15 cellular contexts compared by ENCODE assay signal in genomic region chr4:157514711-157515110, GRCh38.
DNase-seq lines count a peak whose midpoint lies in the region; ATAC-seq, FAIRE-seq and TF ChIP-seq lines count a peak whose summit lies in the region.
"Had no signal": no experiment of that assay in that cellular context is flagged by ENCODE, and none has a peak within 500 bp of the region (broad histone marks: within the 10 kb centered on the region; RNA-seq: fewer than 3 reads in every experiment).

No MANE protein-coding gene starts in this region.

- no peaks in the 10 kb centered on the region for H4K20me1 ChIP-seq in GM23338 (replicated peaks; ENCODE audit: insufficient read depth)

- H3K9me3 ChIP-seq in MG63 = no peaks in the 10 kb centered on the region

- H2AFZ ChIP-seq in GM23338 = peak overlapping the region; percentile 12
- H2AFZ ChIP-seq: GM23248 had no signal

- H3K4me3 ChIP-seq in GM23338 = no peak overlapping the region
- no peak overlapping the region for H3K4me3 ChIP-seq in MG63
- no peak overlapping the region for H3K4me3 ChIP-seq in brain microvascular endothelial cell (ENCODE audit: low read depth, low read length)
- H3K4me3 ChIP-seq: GM23248 had no signal

- H3K4me1 Mint-ChIP-seq in GM23338 (no peaks in the 10 kb centered on the region), neural crest cell (peaks cover 6% of the 10 kb centered on the region)
- H3K4me1 Mint-ChIP-seq in activated T-helper 2 cell treated with anti-CD3 and anti-CD28 coated beads, Interferon-gamma antibody, Interleukin-2, Interleukin-4, amounts not matched to agents 10 μg/mL and 5 μg/mL and 100 μg/mL, durations not matched to agents 14 hours and 24 hours and 36 hours (ENCODE audit: low read depth) = no peaks in the 10 kb centered on the region
- H3K4me1 Mint-ChIP-seq: activated CD4-positive, alpha-beta T cell treated with anti-CD3 and anti-CD28 coated beads, Interleukin-2, amount 10 ng/mL, durations not matched to agents 24 days and 14 days; IgD-negative memory B cell; stimulated activated naive CD8-positive, alpha-beta T cell treated with anti-CD3 and anti-CD28 coated beads, Interleukin-15, amount 100 ng/mL, for 72 hours had no signal

- in situ Hi-C loops in brain microvascular endothelial cell (cut with HindIII; ENCODE audit: low pct_ligation_motif_present, low sequenced_read_pairs) = no loop called here

- no peaks in the 10 kb centered on the region for H3K4me1 ChIP-seq in GM23338 (ENCODE audit: insufficient read depth)

- peak; percentile 94 for ATAC-seq in GM23338
- ATAC-seq in HG03457 (IDR thresholded peaks at IDR 0.05; ENCODE audit: unreplicated experiment) = no peak
- ATAC-seq: stimulated activated naive CD8-positive, alpha-beta T cell treated with anti-CD3 and anti-CD28 coated beads, Interleukin-15, amount 100 ng/mL, for 72 hours had no signal

- intact Hi-C loops in activated T-helper 2 cell treated with anti-CD3 and anti-CD28 coated beads, Interferon-gamma antibody, Interleukin-2, Interleukin-4, amounts not matched to agents 10 μg/mL and 5 μg/mL and 100 μg/mL, durations not matched to agents 14 hours and 24 hours and 36 hours (cut with micrococcal nuclease) = no loop called here

- H3K27me3 ChIP-seq in GM23338 (ENCODE audit: insufficient read depth) (no peaks in the 10 kb centered on the region), MG63 (peaks cover 2% of the 10 kb centered on the region; the same call in 1 of the 2 replicates), brain microvascular endothelial cell (replicated peaks) (no peaks in the 10 kb centered on the region)

- peak; percentile 78 to 80 for TF ChIP-seq CTCF in GM23338 (conservative IDR thresholded peaks at IDR 0.05; ENCODE audit: low read depth in 2 of 2)
- TF ChIP-seq CTCF in brain microvascular endothelial cell (IDR thresholded peaks at IDR 0.05; ENCODE audit: low read depth, low read length, missing control alignments) = peak; percentile 45
- TF ChIP-seq CTCF in neural crest cell (conservative IDR thresholded peaks at IDR 0.05) = peak; percentile 40

- H3K4me3 Mint-ChIP-seq in GM23338 = no peak overlapping the region
- H3K4me3 Mint-ChIP-seq in neural crest cell = no peak overlapping the region
- H3K4me3 Mint-ChIP-seq in activated T-helper 2 cell treated with anti-CD3 and anti-CD28 coated beads, Interferon-gamma antibody, Interleukin-2, Interleukin-4, amounts not matched to agents 10 μg/mL and 5 μg/mL and 100 μg/mL, durations not matched to agents 14 hours and 24 hours and 36 hours (ENCODE audit: low read depth) = no peak overlapping the region
- H3K4me3 Mint-ChIP-seq: activated CD4-positive, alpha-beta T cell treated with anti-CD3 and anti-CD28 coated beads, Interleukin-2, amount 10 ng/mL, durations not matched to agents 24 days and 14 days; IgD-negative memory B cell; stimulated activated naive CD8-positive, alpha-beta T cell treated with anti-CD3 and anti-CD28 coated beads, Interleukin-15, amount 100 ng/mL, for 72 hours had no signal

- H3K79me2 ChIP-seq in GM23338 (replicated peaks; ENCODE audit: insufficient read depth) = no peaks in the 10 kb centered on the region

- DNase-seq in GM23338 (ENCODE audit: low spot score) = peak; percentile 72
- DNase-seq in MG63 = peak; percentile 36
- no peak for DNase-seq in brain microvascular endothelial cell
- DNase-seq in neural crest cell (ENCODE audit: low read depth, low spot score) = no peak
- no peak for DNase-seq in GM12892 (ENCODE audit: insufficient read length)
- DNase-seq in activated T-helper 2 cell treated with anti-CD3 and anti-CD28 coated beads, Interferon-gamma antibody, Interleukin-2, Interleukin-4, amounts not matched to agents 10 μg/mL and 5 μg/mL and 100 μg/mL, durations not matched to agents 14 hours and 24 hours and 36 hours (ENCODE audit: low spot score) = no peak
- no peak for DNase-seq in NCI-H1694 treated with DMSO at 0.1 percent for 48 hours (lab: John Stamatoyannopoulos, UW)
- DNase-seq: activated CD4-positive, alpha-beta T cell treated with anti-CD3 and anti-CD28 coated beads, Interleukin-2, amount 10 ng/mL, durations not matched to agents 24 days and 14 days; DND-41; foreskin fibroblast; GM23248; stimulated activated CD4-positive, alpha-beta T cell treated with anti-CD3 and anti-CD28 coated beads, Interleukin-2, amount 100 ng/mL, for 48 hours; stimulated activated naive CD8-positive, alpha-beta T cell treated with anti-CD3 and anti-CD28 coated beads, Interleukin-15, amount 100 ng/mL, for 72 hours had no signal

- H3K27ac Mint-ChIP-seq in GM23338 (no peak overlapping the region), neural crest cell (ENCODE audit: unreplicated experiment) (no peak overlapping the region)
- H3K27ac Mint-ChIP-seq in activated T-helper 2 cell treated with anti-CD3 and anti-CD28 coated beads, Interferon-gamma antibody, Interleukin-2, Interleukin-4, amounts not matched to agents 10 μg/mL and 5 μg/mL and 100 μg/mL, durations not matched to agents 14 hours and 24 hours and 36 hours = no peak overlapping the region
- H3K27ac Mint-ChIP-seq: activated CD4-positive, alpha-beta T cell treated with anti-CD3 and anti-CD28 coated beads, Interleukin-2, amount 10 ng/mL, durations not matched to agents 24 days and 14 days; IgD-negative memory B cell; stimulated activated naive CD8-positive, alpha-beta T cell treated with anti-CD3 and anti-CD28 coated beads, Interleukin-15, amount 100 ng/mL, for 72 hours had no signal

- H3K36me3 ChIP-seq in GM23338 (ENCODE audit: insufficient read depth) (no peaks in the 10 kb centered on the region), MG63 (no peaks in the 10 kb centered on the region), brain microvascular endothelial cell (replicated peaks) (no peaks in the 10 kb centered on the region)

- H3K36me3 Mint-ChIP-seq in GM23338 (ENCODE audit: low read depth) = no peaks in the 10 kb centered on the region
- H3K36me3 Mint-ChIP-seq in neural crest cell (ENCODE audit: low read depth) = no peaks in the 10 kb centered on the region
- H3K36me3 Mint-ChIP-seq in activated T-helper 2 cell treated with anti-CD3 and anti-CD28 coated beads, Interferon-gamma antibody, Interleukin-2, Interleukin-4, amounts not matched to agents 10 μg/mL and 5 μg/mL and 100 μg/mL, durations not matched to agents 14 hours and 24 hours and 36 hours (ENCODE audit: low read depth) = no peaks in the 10 kb centered on the region
- H3K36me3 Mint-ChIP-seq: IgD-negative memory B cell had no signal

- peaks cover 11% of the 10 kb centered on the region for H3K27me3 Mint-ChIP-seq in GM23338 (ENCODE audit: insufficient read depth, low read depth, poor library complexity)
- no peaks in the 10 kb centered on the region for H3K27me3 Mint-ChIP-seq in neural crest cell (ENCODE audit: low read depth)
- H3K27me3 Mint-ChIP-seq in activated T-helper 2 cell treated with anti-CD3 and anti-CD28 coated beads, Interferon-gamma antibody, Interleukin-2, Interleukin-4, amounts not matched to agents 10 μg/mL and 5 μg/mL and 100 μg/mL, durations not matched to agents 14 hours and 24 hours and 36 hours (ENCODE audit: low read depth) = no peaks in the 10 kb centered on the region
- H3K27me3 Mint-ChIP-seq: activated CD4-positive, alpha-beta T cell treated with anti-CD3 and anti-CD28 coated beads, Interleukin-2, amount 10 ng/mL, durations not matched to agents 24 days and 14 days; IgD-negative memory B cell; stimulated activated naive CD8-positive, alpha-beta T cell treated with anti-CD3 and anti-CD28 coated beads, Interleukin-15, amount 100 ng/mL, for 72 hours had no signal

- H3K27ac ChIP-seq in GM23338 (ENCODE audit: low read depth) = no peak overlapping the region
- H3K27ac ChIP-seq in brain microvascular endothelial cell = no peak overlapping the region
- H3K27ac ChIP-seq: GM23248 had no signal

- H3K9me3 Mint-ChIP-seq in GM23338 = no peaks in the 10 kb centered on the region
- no peaks in the 10 kb centered on the region for H3K9me3 Mint-ChIP-seq in neural crest cell
- no peaks in the 10 kb centered on the region for H3K9me3 Mint-ChIP-seq in activated T-helper 2 cell treated with anti-CD3 and anti-CD28 coated beads, Interferon-gamma antibody, Interleukin-2, Interleukin-4, amounts not matched to agents 10 μg/mL and 5 μg/mL and 100 μg/mL, durations not matched to agents 14 hours and 24 hours and 36 hours
- H3K9me3 Mint-ChIP-seq: activated CD4-positive, alpha-beta T cell treated with anti-CD3 and anti-CD28 coated beads, Interleukin-2, amount 10 ng/mL, durations not matched to agents 24 days and 14 days; stimulated activated naive CD8-positive, alpha-beta T cell treated with anti-CD3 and anti-CD28 coated beads, Interleukin-15, amount 100 ng/mL, for 72 hours had no signal

- TF ChIP-seq POLR2A in GM12892 (IDR thresholded peaks at IDR 0.05; ENCODE audit: low read depth, low read length) = no peak

- no peaks in the 10 kb centered on the region for H3K9me2 ChIP-seq in GM23338 (ENCODE audit: insufficient read depth)

- no peak for FAIRE-seq in GM12892 (lab: Jason Lieb, UNC)

- no peaks in the 10 kb centered on the region for H3F3A ChIP-seq in GM23338 (replicated peaks; ENCODE audit: low read depth)

- H3K4me2 ChIP-seq in GM23338 = no peak overlapping the region

TF ChIP-seq in GM23338, 12 proteins besides CTCF, POLR2A, EP300 and RAD21 (continues in another document):
- TF ChIP-seq JUNB (IDR thresholded peaks at IDR 0.05; ENCODE audit: unreplicated experiment) (no peak), STAT1 (IDR thresholded peaks at IDR 0.05; ENCODE audit: unreplicated experiment) (no peak), ETS1 (IDR thresholded peaks at IDR 0.05) (no peak), ZNF114 (CRISPR knock-in tag; IDR thresholded peaks at IDR 0.05) (no peak)

Comparison
In these comparisons a context has a peak if more than half of its experiments do, and no peak if none do; other contexts are left out.
1. DNase-seq: peak in GM23338 (single experiment) and MG63 (single experiment); none in brain microvascular endothelial cell (single experiment), neural crest cell (single experiment), GM12892 (single experiment), activated T-helper 2 cell treated with anti-CD3 and anti-CD28 coated beads, Interferon-gamma antibody, Interleukin-2, Interleukin-4, amounts not matched to agents 10 μg/mL and 5 μg/mL and 100 μg/mL, durations not matched to agents 14 hours and 24 hours and 36 hours (single experiment) and NCI-H1694 treated with DMSO at 0.1 percent for 48 hours (single experiment).
2. Peak in every context shown above with its lines, with median percentiles within 50 percentile points of each other: CTCF ChIP-seq.